ENCODE assay signal across 9 cellular contexts in genomic region chr17:74532115-74532514, GRCh38. TPM values are rescaled to one million over a fixed set of nuclear protein-coding genes. Genes with fewer than 3 reads are reported as not detected.
DNase-seq lines count a peak whose midpoint lies in the region; ATAC-seq, FAIRE-seq and TF ChIP-seq lines count a peak whose summit lies in the region.
"Had no signal": no experiment of that assay in that cellular context is flagged by ENCODE, and none has a peak within 500 bp of the region (broad histone marks: within the 10 kb centered on the region; RNA-seq: fewer than 3 reads in every experiment).

No MANE protein-coding gene starts in this region.

- TF ChIP-seq POLR2A in GM19193 (IDR thresholded peaks at IDR 0.05; ENCODE audit: extremely low read depth, insufficient read depth, insufficient read length) = peak; percentile 21
- no peak for TF ChIP-seq POLR2A in gastroesophageal sphincter (IDR thresholded peaks at IDR 0.05)

- TF ChIP-seq CTCF in gastroesophageal sphincter (IDR thresholded peaks at IDR 0.05) = no peak
- no peak for TF ChIP-seq CTCF in RWPE1 (conservative IDR thresholded peaks at IDR 0.05; ENCODE audit: low read depth)

- CTCF ChIA-PET in RWPE1 (lab: Yijun Ruan, JAX) = interaction anchor here (0.7 to 1.5 kb wide), 2 partner anchors 81 to 163 kb away, joined by 3 to 4 read pairs; no protein-coding TSS in a partner anchor

- FAIRE-seq in frontal cortex (lab: Jason Lieb, UNC) = no peak

- H3K4me1 ChIP-seq in gastroesophageal sphincter = no peaks in the 10 kb centered on the region

- intact Hi-C loops in posterior vena cava (cut with DNase I) = no loop called here

- POLR2A ChIA-PET in RWPE1 (lab: Yijun Ruan, JAX; ENCODE audit: low non-redundant PET) = interaction anchor here (0.7 kb wide), 1 partner anchor 329 kb away, joined by 3 read pairs; no protein-coding TSS in a partner anchor

- peaks cover 17% of the 10 kb centered on the region for H3K27me3 ChIP-seq in gastroesophageal sphincter

- ATAC-seq in gastroesophageal sphincter (peak; percentile 58), GM21786 (IDR thresholded peaks at IDR 0.05; ENCODE audit: unreplicated experiment) (no peak)

- peaks cover 0 to 5% (median 0%) of the 10 kb centered on the region in 3 donors for H3K9me3 ChIP-seq in gastroesophageal sphincter

- TF ChIP-seq EP300 in gastroesophageal sphincter (IDR thresholded peaks at IDR 0.05) = no peak

- 61 to 69% methylated on average over 3 to 6 of the region's 10 CpGs for WGBS in gastroesophageal sphincter (ENCODE audit: low coverage in 1 of 2), 2 donors

- DNase-seq in NOMO-1 (lab: John Stamatoyannopoulos, UW; ENCODE audit: unreplicated experiment in 2 of 2) (peak; percentile 94 to 99), posterior vena cava (ENCODE audit: low spot score) (peak; percentile 86), RWPE1 (ENCODE audit: low spot score) (no peak), frontal cortex (ENCODE audit: low spot score in 2 of 2) (no peak)
- DNase-seq in activated naive CD4-positive, alpha-beta T cell treated with anti-CD3 and anti-CD28 coated beads, Interleukin-2, amount 50 U/mL, for 16 hours = no peak
- DNase-seq: glutamatergic neuron had no signal

- no peak overlapping the region for H3K27ac ChIP-seq in gastroesophageal sphincter
- no peak overlapping the region for H3K27ac ChIP-seq in RWPE1

- peak overlapping the region in 1 of 2 donors; percentile 2 for H3K4me3 ChIP-seq in gastroesophageal sphincter

- no peaks in the 10 kb centered on the region for H3K36me3 ChIP-seq in gastroesophageal sphincter

RNA-seq across cellular contexts. Expression of gene CD300LB, which starts 0.8 kb away (rescaled TPM):
- total RNA-seq in gastroesophageal sphincter = 1 to 10 TPM in 1 of 4 donors, under 1 TPM in 1, not detected in 2; 0.67 to 1.0 TPM
- under 1 TPM; 0.23 to 0.62 TPM for total RNA-seq in posterior vena cava
- total RNA-seq in frontal cortex = not detected

RNA-seq across cellular contexts. Expression of gene CD300C, which starts 13.8 kb away (rescaled TPM):
- total RNA-seq in gastroesophageal sphincter = 1 to 10 TPM in 1 of 4 donors, under 1 TPM in 1, not detected in 2; 0.54 to 2.3 TPM
- total RNA-seq in posterior vena cava = 1 to 10 TPM; 2.1 to 4.7 TPM
- total RNA-seq in frontal cortex = not detected

RNA-seq across cellular contexts. Expression of gene CD300H, which starts 35.2 kb away (rescaled TPM):
- not detected for total RNA-seq in gastroesophageal sphincter
- total RNA-seq in posterior vena cava = 1 to 10 TPM in 1 of 2 donors, not detected in 1; 1.2 TPM
- total RNA-seq in frontal cortex = not detected

RNA-seq across cellular contexts. Expression of gene CD300LD, which starts 60.0 kb away (rescaled TPM):
- total RNA-seq in gastroesophageal sphincter (not detected), posterior vena cava (not detected), frontal cortex (not detected)

Comparison
In these comparisons a context has a peak if more than half of its experiments do, and no peak if none do; other contexts are left out.
1. DNase-seq: peak in NOMO-1 (2 of 2) and posterior vena cava (single experiment); none in RWPE1 (single experiment), frontal cortex (0 of 2) and activated naive CD4-positive, alpha-beta T cell treated with anti-CD3 and anti-CD28 coated beads, Interleukin-2, amount 50 U/mL, for 16 hours (single experiment).